9 cellular contexts compared by ENCODE assay signal in genomic region chr14:103198429-103199140, GRCh38.
DNase-seq lines count a peak whose midpoint lies in the region; ATAC-seq and TF ChIP-seq lines count a peak whose summit lies in the region.
"Had no signal": no experiment of that assay in that cellular context is flagged by ENCODE, and none has a peak within 500 bp of the region (broad histone marks: within the 10 kb centered on the region; RNA-seq: fewer than 3 reads in every experiment).

No MANE protein-coding gene starts in this region.

- no peak for TF ChIP-seq CTCF in endodermal cell (conservative IDR thresholded peaks at IDR 0.05)
- no peak for TF ChIP-seq CTCF in liver (IDR thresholded peaks at IDR 0.05; ENCODE audit: low read depth, low read length, missing input control)
- TF ChIP-seq CTCF in upper lobe of right lung (IDR thresholded peaks at IDR 0.05): no peak

- peak; percentile 63 for ATAC-seq in upper lobe of right lung
- ATAC-seq: activated naive CD8-positive, alpha-beta T cell treated with anti-CD3 and anti-CD28 coated beads, Interleukin-2, amount 50 U/mL, for 24 hours had no signal

- TF ChIP-seq RAD21 in liver (IDR thresholded peaks at IDR 0.05): peak; percentile 42 to 46

- H3K4me1 ChIP-seq in endodermal cell (ENCODE audit: control insufficient read depth, insufficient read depth, low read length): no peaks in the 10 kb centered on the region
- H3K4me1 ChIP-seq in liver (ENCODE audit: control insufficient read depth in 4 of 4, insufficient read depth in 4 of 4, low read length in 3 of 4): peaks cover 3 to 12% (median 10%) of the 10 kb centered on the region in 4 donors
- peaks cover 6% of the 10 kb centered on the region for H3K4me1 ChIP-seq in upper lobe of right lung

- H3K36me3 Mint-ChIP-seq in endodermal cell (ENCODE audit: low read depth): no peaks in the 10 kb centered on the region

- no peaks in the 10 kb centered on the region for H3K4me1 Mint-ChIP-seq in endodermal cell
- H3K4me1 Mint-ChIP-seq: activated naive CD8-positive, alpha-beta T cell treated with anti-CD3 and anti-CD28 coated beads, Interleukin-2, amount 50 U/mL, for 24 hours had no signal

- H3K4me3 Mint-ChIP-seq in endodermal cell: no peak overlapping the region
- H3K4me3 Mint-ChIP-seq: activated naive CD8-positive, alpha-beta T cell treated with anti-CD3 and anti-CD28 coated beads, Interleukin-2, amount 50 U/mL, for 24 hours had no signal

- H3K9me3 ChIP-seq in endodermal cell (ENCODE audit: control insufficient read depth, low read length) (peaks cover 24% of the 10 kb centered on the region), liver (ENCODE audit: control insufficient read depth in 4 of 4, low read length in 3 of 4) (no peaks in the 10 kb centered on the region), upper lobe of right lung (no peaks in the 10 kb centered on the region)

- DNase-seq in LHCN-M2 (ENCODE audit: low read depth) (peak; percentile 29), endodermal cell (peak; percentile 10), upper lobe of right lung (no peak), T-helper 2 cell (no peak), NCI-H2227 (lab: John Stamatoyannopoulos, UW; ENCODE audit: unreplicated experiment) (no peak), GF-D8 (lab: John Stamatoyannopoulos, UW) (no peak)
- DNase-seq: activated naive CD8-positive, alpha-beta T cell treated with anti-CD3 and anti-CD28 coated beads, Interleukin-2, amount 50 U/mL, for 24 hours; NCI-H510A treated with DMSO at 0.1 percent for 48 hours had no signal

- H3K9ac ChIP-seq in endodermal cell (ENCODE audit: extremely low read depth, low read length, poor library complexity, severe bottlenecking) (no peak overlapping the region), liver (ENCODE audit: low read depth in 1 of 2, low read length in 2 of 2) (peak overlapping the region in 1 of 2 donors; percentile 80)

- 92 to 93% methylated on average over 11 of the region's 11 CpGs for WGBS in endodermal cell (ENCODE audit: insufficient coverage in 1 of 2, insufficient read length in 1 of 2), 2 experiments
- WGBS in liver: 39% methylated on average over 11 of the region's 11 CpGs

- intact Hi-C loops in upper lobe of right lung (cut with DNase I): no loop called here

- no peaks in the 10 kb centered on the region for H3K36me3 ChIP-seq in endodermal cell (ENCODE audit: control insufficient read depth, insufficient read depth, low read length)
- H3K36me3 ChIP-seq in liver (ENCODE audit: control insufficient read depth in 4 of 4, insufficient read depth in 3 of 4, low read depth in 1 of 4, low read length in 3 of 4): no peaks in the 10 kb centered on the region
- no peaks in the 10 kb centered on the region for H3K36me3 ChIP-seq in upper lobe of right lung

- H3K4me3 ChIP-seq in endodermal cell (ENCODE audit: low read length): no peak overlapping the region
- H3K4me3 ChIP-seq in liver (ENCODE audit: low read depth in 1 of 3, low read length in 3 of 3): no peak overlapping the region
- no peak overlapping the region for H3K4me3 ChIP-seq in upper lobe of right lung

- H3K27me3 ChIP-seq in endodermal cell (ENCODE audit: control insufficient read depth, insufficient read depth, low read length, poor library complexity, severe bottlenecking) (no peaks in the 10 kb centered on the region), liver (ENCODE audit: control insufficient read depth in 4 of 4, insufficient read depth in 4 of 4, low read length in 3 of 4) (no peaks in the 10 kb centered on the region), upper lobe of right lung (no peaks in the 10 kb centered on the region)

- H3K27me3 Mint-ChIP-seq in endodermal cell (ENCODE audit: insufficient read depth): peaks cover 9% of the 10 kb centered on the region

- H3K9me3 Mint-ChIP-seq in endodermal cell: peaks cover 38% of the 10 kb centered on the region

- no peak overlapping the region for H3K27ac ChIP-seq in endodermal cell (ENCODE audit: low read depth, low read length)
- H3K27ac ChIP-seq in liver (ENCODE audit: low read depth in 1 of 2, low read length in 2 of 2): peak overlapping the region; percentile 86 to 97
- H3K27ac ChIP-seq in upper lobe of right lung: peak overlapping the region; percentile 76

- no peak overlapping the region for H3K27ac Mint-ChIP-seq in endodermal cell
- H3K27ac Mint-ChIP-seq: activated naive CD8-positive, alpha-beta T cell treated with anti-CD3 and anti-CD28 coated beads, Interleukin-2, amount 50 U/mL, for 24 hours had no signal

TF ChIP-seq in liver, 16 proteins besides CTCF, POLR2A, EP300 and RAD21:
- TF ChIP-seq GABPA (IDR thresholded peaks at IDR 0.05 in 1 of 2, conservative IDR thresholded peaks at IDR 0.05 in 1 of 2): no peak
- peak; percentile 15 for TF ChIP-seq FOXA1 (IDR thresholded peaks at IDR 0.05)
- peak; percentile 50 for TF ChIP-seq SP1 (IDR thresholded peaks at IDR 0.05)
- TF ChIP-seq, protein P1, sequence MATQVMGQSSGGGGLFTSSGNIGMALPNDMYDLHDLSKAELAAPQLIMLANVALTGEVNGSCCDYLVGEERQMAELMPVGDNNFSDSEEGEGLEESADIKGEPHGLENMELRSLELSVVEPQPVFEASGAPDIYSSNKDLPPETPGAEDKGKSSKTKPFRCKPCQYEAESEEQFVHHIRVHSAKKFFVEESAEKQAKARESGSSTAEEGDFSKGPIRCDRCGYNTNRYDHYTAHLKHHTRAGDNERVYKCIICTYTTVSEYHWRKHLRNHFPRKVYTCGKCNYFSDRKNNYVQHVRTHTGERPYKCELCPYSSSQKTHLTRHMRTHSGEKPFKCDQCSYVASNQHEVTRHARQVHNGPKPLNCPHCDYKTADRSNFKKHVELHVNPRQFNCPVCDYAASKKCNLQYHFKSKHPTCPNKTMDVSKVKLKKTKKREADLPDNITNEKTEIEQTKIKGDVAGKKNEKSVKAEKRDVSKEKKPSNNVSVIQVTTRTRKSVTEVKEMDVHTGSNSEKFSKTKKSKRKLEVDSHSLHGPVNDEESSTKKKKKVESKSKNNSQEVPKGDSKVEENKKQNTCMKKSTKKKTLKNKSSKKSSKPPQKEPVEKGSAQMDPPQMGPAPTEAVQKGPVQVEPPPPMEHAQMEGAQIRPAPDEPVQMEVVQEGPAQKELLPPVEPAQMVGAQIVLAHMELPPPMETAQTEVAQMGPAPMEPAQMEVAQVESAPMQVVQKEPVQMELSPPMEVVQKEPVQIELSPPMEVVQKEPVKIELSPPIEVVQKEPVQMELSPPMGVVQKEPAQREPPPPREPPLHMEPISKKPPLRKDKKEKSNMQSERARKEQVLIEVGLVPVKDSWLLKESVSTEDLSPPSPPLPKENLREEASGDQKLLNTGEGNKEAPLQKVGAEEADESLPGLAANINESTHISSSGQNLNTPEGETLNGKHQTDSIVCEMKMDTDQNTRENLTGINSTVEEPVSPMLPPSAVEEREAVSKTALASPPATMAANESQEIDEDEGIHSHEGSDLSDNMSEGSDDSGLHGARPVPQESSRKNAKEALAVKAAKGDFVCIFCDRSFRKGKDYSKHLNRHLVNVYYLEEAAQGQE (IDR thresholded peaks at IDR 0.05): peak; percentile 66
- TF ChIP-seq HNF4G (IDR thresholded peaks at IDR 0.05): no peak
- no peak for TF ChIP-seq NR2F2 (IDR thresholded peaks at IDR 0.05)
- peak; percentile 35 for TF ChIP-seq FOXA2 (IDR thresholded peaks at IDR 0.05)
- TF ChIP-seq HNF4A (conservative IDR thresholded peaks at IDR 0.05): peak; percentile 56 to 79
- TF ChIP-seq ZBTB33 (IDR thresholded peaks at IDR 0.05): peak; percentile 67
- TF ChIP-seq, protein P2, sequence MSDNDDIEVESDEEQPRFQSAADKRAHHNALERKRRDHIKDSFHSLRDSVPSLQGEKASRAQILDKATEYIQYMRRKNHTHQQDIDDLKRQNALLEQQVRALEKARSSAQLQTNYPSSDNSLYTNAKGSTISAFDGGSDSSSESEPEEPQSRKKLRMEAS (IDR thresholded peaks at IDR 0.05): no peak
- no peak for TF ChIP-seq TAF1 (conservative IDR thresholded peaks at IDR 0.05)
- TF ChIP-seq YY1 (IDR thresholded peaks at IDR 0.05): peak; percentile 57
- TF ChIP-seq ATF3 (IDR thresholded peaks at IDR 0.05): peak; percentile 91
- TF ChIP-seq RXRA (IDR thresholded peaks at IDR 0.05): peak; percentile 56 to 80
- TF ChIP-seq EGR1 (IDR thresholded peaks at IDR 0.05; ENCODE audit: low read depth in 2 of 2): no peak
- peak; percentile 98 to 99 for TF ChIP-seq JUND (IDR thresholded peaks at IDR 0.05)

Comparison
In these comparisons a context has a peak if more than half of its experiments do, and no peak if none do; other contexts are left out.
1. DNase-seq: peak in LHCN-M2 (single experiment) and endodermal cell (single experiment); none in upper lobe of right lung (single experiment), T-helper 2 cell (0 of 5), NCI-H2227 (single experiment) and GF-D8 (single experiment).